8 cellular contexts compared by ENCODE assay signal in genomic region chr4:40550900-40551546, GRCh38.
DNase-seq lines count a peak whose midpoint lies in the region; ATAC-seq, FAIRE-seq and TF ChIP-seq lines count a peak whose summit lies in the region.

No MANE protein-coding gene starts in this region.

- TF ChIP-seq POLR2A in transverse colon (IDR thresholded peaks at IDR 0.05), result no peak

- H3K27ac ChIP-seq in CD4-positive, alpha-beta memory T cell (ENCODE audit: low read depth, low read length), result peak overlapping the region; percentile 32
- H3K27ac ChIP-seq in ascending aorta (peak overlapping the region in 1 of 2 donors; percentile 16), keratinocyte (ENCODE audit: control insufficient read depth, insufficient read depth, low read length) (peak overlapping the region; percentile 1), transverse colon (peak overlapping the region; percentile 73 to 88 (median 78))

- in situ Hi-C loops in transverse colon (cut with MboI; ENCODE audit: low pct_ligation_motif_present in 1 of 4, low pct_unique_long_range_greater_than_20kb in 1 of 4, low sequenced_read_pairs in 3 of 4), result no loop called here

- no peaks in the 10 kb centered on the region for H4K20me1 ChIP-seq in keratinocyte (ENCODE audit: control insufficient read depth, extremely low read depth, insufficient read depth, low read length)

- H3K9ac ChIP-seq in keratinocyte (ENCODE audit: control insufficient read depth, extremely low read depth, insufficient read depth, low read length), result peak overlapping the region; percentile 10

- peak overlapping the region; percentile 68 to 87 (median 82) for H3K4me3 Mint-ChIP-seq in CD4-positive, alpha-beta memory T cell

- no peaks in the 10 kb centered on the region for H3K9me3 ChIP-seq in CD4-positive, alpha-beta memory T cell (ENCODE audit: control insufficient read depth in 1 of 2, low read length in 2 of 2)
- H3K9me3 ChIP-seq in ascending aorta (no peaks in the 10 kb centered on the region), keratinocyte (ENCODE audit: control insufficient read depth, low read depth, low read length) (no peaks in the 10 kb centered on the region), transverse colon (no peaks in the 10 kb centered on the region)

- WGBS in transverse colon (ENCODE audit: low coverage in 1 of 2), 2 donors, result 3 to 8% methylated on average over 5 of the region's 5 CpGs

- no peaks in the 10 kb centered on the region for H3K36me3 Mint-ChIP-seq in CD4-positive, alpha-beta memory T cell

- dilution Hi-C loops in keratinocyte (cut with MboI; ENCODE audit: extremely low pct_ligation_motif_present, low sequenced_read_pairs), result no loop called here

- peak overlapping the region; percentile 72 for H2AFZ ChIP-seq in keratinocyte (ENCODE audit: control insufficient read depth, low read length)

- H3K4me3 ChIP-seq in CD4-positive, alpha-beta memory T cell (ENCODE audit: low read length in 2 of 2), result peak overlapping the region; percentile 8 to 12
- H3K4me3 ChIP-seq in ascending aorta (peak overlapping the region; percentile 36 to 50), keratinocyte (ENCODE audit: control insufficient read depth in 2 of 3, extremely low read depth in 1 of 3, insufficient read depth in 2 of 3, low read depth in 1 of 3, low read length in 3 of 3) (peak overlapping the region in 2 of 3 experiments; percentile 5 to 51), transverse colon (peak overlapping the region in 3 of 4 donors; percentile 6 to 35 (median 20))

- H3K27me3 ChIP-seq in CD4-positive, alpha-beta memory T cell (ENCODE audit: insufficient read depth, low read length), result no peaks in the 10 kb centered on the region
- H3K27me3 ChIP-seq in ascending aorta (no peaks in the 10 kb centered on the region), keratinocyte (ENCODE audit: control insufficient read depth, extremely low read depth, insufficient read depth, low read length) (no peaks in the 10 kb centered on the region), transverse colon (no peaks in the 10 kb centered on the region)

- intact Hi-C loops in CD4-positive, alpha-beta memory T cell (cut with micrococcal nuclease), result loop anchor here (1.0 to 2.0 kb wide), 2 partner anchors 400 to 494 kb away; no protein-coding TSS in a partner anchor
- intact Hi-C loops in ascending aorta (cut with DNase I) (no loop called here), transverse colon (cut with DNase I; ENCODE audit: low total_unique reads) (no loop called here)

- TF ChIP-seq EP300 in transverse colon (IDR thresholded peaks at IDR 0.05; ENCODE audit: low read depth), result no peak

- TF ChIP-seq CTCF in ascending aorta (IDR thresholded peaks at IDR 0.05) (peak in 1 of 3 experiments; percentile 22), keratinocyte (optimal IDR thresholded peaks at IDR 0.05 in 1 of 3, IDR thresholded peaks at IDR 0.05 in 1 of 3, conservative IDR thresholded peaks at IDR 0.05 in 1 of 3; ENCODE audit: extremely low read depth in 1 of 3, insufficient read depth in 2 of 3, low read length in 3 of 3) (peak; percentile 24 to 53 (median 49)), transverse colon (IDR thresholded peaks at IDR 0.05) (peak; percentile 24 to 63 (median 29))

- H3K4me2 ChIP-seq in keratinocyte (ENCODE audit: control insufficient read depth, extremely low read depth, insufficient read depth, low read depth, low read length), result peak overlapping the region; percentile 89

- peaks cover 7 to 26% (median 10%) of the 10 kb centered on the region in 4 donors for H3K4me1 Mint-ChIP-seq in CD4-positive, alpha-beta memory T cell

- H3K9me3 Mint-ChIP-seq in CD4-positive, alpha-beta memory T cell, result no peaks in the 10 kb centered on the region

- H3K79me2 ChIP-seq in keratinocyte (ENCODE audit: control insufficient read depth, insufficient read depth, low read length), result no peaks in the 10 kb centered on the region

- CTCF ChIA-PET in CD4-positive, alpha-beta memory T cell (lab: Charles Lee; ENCODE audit: partially characterized antibody), result interaction anchor here (0.6 to 1.1 kb wide), 4 partner anchors 11 to 495 kb away, joined by 3 to 5 read pairs (median 3); partner anchors contain the start of gene N4BP2

- H3K9me1 ChIP-seq in keratinocyte (ENCODE audit: control insufficient read depth, extremely low read depth, insufficient read depth, low read length), result no peaks in the 10 kb centered on the region

- POLR2A ChIA-PET in CD4-positive, alpha-beta memory T cell (lab: Charles Lee; ENCODE audit: partially characterized antibody), result no interaction called here

- FAIRE-seq in keratinocyte (lab: Jason Lieb, UNC), result peak; percentile 73

- no peaks in the 10 kb centered on the region for H3K36me3 ChIP-seq in CD4-positive, alpha-beta memory T cell (ENCODE audit: insufficient read depth, low read length)
- H3K36me3 ChIP-seq in ascending aorta, result no peaks in the 10 kb centered on the region
- no peaks in the 10 kb centered on the region for H3K36me3 ChIP-seq in keratinocyte (ENCODE audit: control insufficient read depth in 2 of 2, extremely low read depth in 1 of 2, insufficient read depth in 2 of 2, low read length in 2 of 2)
- no peaks in the 10 kb centered on the region for H3K36me3 ChIP-seq in transverse colon

- peak; percentile 59 for ATAC-seq in GM18508 (IDR thresholded peaks at IDR 0.05; ENCODE audit: insufficient read depth, unreplicated experiment)
- peak; percentile 63 for ATAC-seq in HG02973 (IDR thresholded peaks at IDR 0.05; ENCODE audit: unreplicated experiment)

- H3K27me3 Mint-ChIP-seq in CD4-positive, alpha-beta memory T cell, result no peaks in the 10 kb centered on the region

- peak overlapping the region; percentile 67 to 97 (median 87) for H3K27ac Mint-ChIP-seq in CD4-positive, alpha-beta memory T cell

- DNase-seq in CD4-positive, alpha-beta memory T cell, result peak in 4 of 5 donors; percentile 31 to 57 (median 50)
- DNase-seq in NCI-H226, result peak; percentile 24
- DNase-seq in ascending aorta (ENCODE audit: low spot score in 2 of 2), result no peak
- DNase-seq in keratinocyte (ENCODE audit: low read depth, low spot score), result peak; percentile 30
- DNase-seq in transverse colon, result peak; percentile 34
- no peak for DNase-seq in DMS114 treated with DMSO at 0.1 percent for 48 hours (lab: John Stamatoyannopoulos, UW; ENCODE audit: unreplicated experiment)

- no peaks in the 10 kb centered on the region for H3K4me1 ChIP-seq in CD4-positive, alpha-beta memory T cell (ENCODE audit: insufficient read depth, low read length)
- H3K4me1 ChIP-seq in ascending aorta (no peaks in the 10 kb centered on the region), keratinocyte (ENCODE audit: control insufficient read depth, extremely low read depth, insufficient read depth, low read length) (peaks cover 9% of the 10 kb centered on the region), transverse colon (peaks cover 23 to 62% (median 39%) of the 10 kb centered on the region in 4 donors)

Comparison
In these comparisons a context has a peak if more than half of its experiments do, and no peak if none do; other contexts are left out.
1. DNase-seq: peak in CD4-positive, alpha-beta memory T cell (4 of 5), NCI-H226 (single experiment), keratinocyte (single experiment) and transverse colon (single experiment); none in ascending aorta (0 of 2) and DMS114 treated with DMSO at 0.1 percent for 48 hours (single experiment).
2. Peak in every context shown above with its lines, with median percentiles within 50 percentile points of each other: H3K4me3 ChIP-seq.